ENCODE assay signal across 1 cellular context in the genomic region with DNA sequence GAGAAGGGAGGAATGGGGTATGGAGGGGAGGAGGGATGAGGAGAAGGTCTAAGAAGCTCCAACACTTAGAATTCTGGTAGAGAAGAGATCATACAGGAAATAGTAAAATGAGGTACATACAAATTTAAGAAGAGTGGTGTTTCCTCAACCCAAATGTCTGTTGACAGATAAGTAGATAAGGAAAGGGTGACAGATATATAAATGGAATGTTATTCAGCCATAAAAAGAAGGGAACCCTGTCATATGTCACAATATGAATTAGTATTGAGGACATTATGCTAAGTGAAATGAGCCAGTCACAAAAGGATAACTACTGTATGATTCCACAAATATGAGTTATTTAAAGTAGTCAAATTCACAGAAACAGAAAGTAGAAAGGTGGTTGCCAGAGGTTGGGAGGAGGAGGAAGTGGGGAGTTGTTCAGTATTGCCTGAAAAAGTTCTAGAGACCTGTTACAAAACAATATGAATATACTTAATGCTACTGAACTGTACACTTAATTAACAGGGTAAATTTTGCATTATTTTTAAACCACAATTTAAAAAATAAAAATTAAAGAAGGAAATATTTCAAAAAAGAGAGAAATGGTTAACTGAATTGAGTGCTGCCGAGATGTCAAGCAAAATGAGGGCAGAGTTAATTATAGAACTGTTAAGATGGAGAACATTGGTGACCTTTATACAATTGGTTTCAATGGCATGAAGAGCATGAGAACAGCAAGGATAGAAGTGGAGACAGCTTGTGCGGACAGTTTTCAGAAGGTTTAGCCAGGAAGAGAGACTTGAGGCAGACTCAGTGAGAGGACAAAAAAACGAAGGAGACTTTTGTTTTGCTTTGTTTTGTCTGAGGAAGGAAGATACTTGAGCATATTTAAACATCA.
TF ChIP-seq lines count a peak whose summit lies in the region.

No MANE protein-coding gene starts in this region.

TF ChIP-seq in HCT116, 20 proteins besides CTCF, POLR2A, EP300 and RAD21 (continued from another document):
- TF ChIP-seq, protein P1, sequence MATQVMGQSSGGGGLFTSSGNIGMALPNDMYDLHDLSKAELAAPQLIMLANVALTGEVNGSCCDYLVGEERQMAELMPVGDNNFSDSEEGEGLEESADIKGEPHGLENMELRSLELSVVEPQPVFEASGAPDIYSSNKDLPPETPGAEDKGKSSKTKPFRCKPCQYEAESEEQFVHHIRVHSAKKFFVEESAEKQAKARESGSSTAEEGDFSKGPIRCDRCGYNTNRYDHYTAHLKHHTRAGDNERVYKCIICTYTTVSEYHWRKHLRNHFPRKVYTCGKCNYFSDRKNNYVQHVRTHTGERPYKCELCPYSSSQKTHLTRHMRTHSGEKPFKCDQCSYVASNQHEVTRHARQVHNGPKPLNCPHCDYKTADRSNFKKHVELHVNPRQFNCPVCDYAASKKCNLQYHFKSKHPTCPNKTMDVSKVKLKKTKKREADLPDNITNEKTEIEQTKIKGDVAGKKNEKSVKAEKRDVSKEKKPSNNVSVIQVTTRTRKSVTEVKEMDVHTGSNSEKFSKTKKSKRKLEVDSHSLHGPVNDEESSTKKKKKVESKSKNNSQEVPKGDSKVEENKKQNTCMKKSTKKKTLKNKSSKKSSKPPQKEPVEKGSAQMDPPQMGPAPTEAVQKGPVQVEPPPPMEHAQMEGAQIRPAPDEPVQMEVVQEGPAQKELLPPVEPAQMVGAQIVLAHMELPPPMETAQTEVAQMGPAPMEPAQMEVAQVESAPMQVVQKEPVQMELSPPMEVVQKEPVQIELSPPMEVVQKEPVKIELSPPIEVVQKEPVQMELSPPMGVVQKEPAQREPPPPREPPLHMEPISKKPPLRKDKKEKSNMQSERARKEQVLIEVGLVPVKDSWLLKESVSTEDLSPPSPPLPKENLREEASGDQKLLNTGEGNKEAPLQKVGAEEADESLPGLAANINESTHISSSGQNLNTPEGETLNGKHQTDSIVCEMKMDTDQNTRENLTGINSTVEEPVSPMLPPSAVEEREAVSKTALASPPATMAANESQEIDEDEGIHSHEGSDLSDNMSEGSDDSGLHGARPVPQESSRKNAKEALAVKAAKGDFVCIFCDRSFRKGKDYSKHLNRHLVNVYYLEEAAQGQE (IDR thresholded peaks at IDR 0.05; ENCODE audit: low read depth) = no peak
- TF ChIP-seq POLR2AphosphoS5 (IDR thresholded peaks at IDR 0.05; ENCODE audit: low read depth, low read length) (no peak), SP1 (IDR thresholded peaks at IDR 0.05; ENCODE audit: low read depth) (no peak), CBX3 (IDR thresholded peaks at IDR 0.05; ENCODE audit: low read depth) (no peak), FOSL1 (IDR thresholded peaks at IDR 0.05; ENCODE audit: low read depth) (no peak), TCF7L2 (IDR thresholded peaks at IDR 0.05; ENCODE audit: borderline replicate concordance, extremely low read depth, insufficient read depth, insufficient read length) (no peak), ZFX (IDR thresholded peaks at IDR 0.05) (no peak), CEBPB (IDR thresholded peaks at IDR 0.05; ENCODE audit: low read depth) (no peak)
- TF ChIP-seq, protein P2, sequence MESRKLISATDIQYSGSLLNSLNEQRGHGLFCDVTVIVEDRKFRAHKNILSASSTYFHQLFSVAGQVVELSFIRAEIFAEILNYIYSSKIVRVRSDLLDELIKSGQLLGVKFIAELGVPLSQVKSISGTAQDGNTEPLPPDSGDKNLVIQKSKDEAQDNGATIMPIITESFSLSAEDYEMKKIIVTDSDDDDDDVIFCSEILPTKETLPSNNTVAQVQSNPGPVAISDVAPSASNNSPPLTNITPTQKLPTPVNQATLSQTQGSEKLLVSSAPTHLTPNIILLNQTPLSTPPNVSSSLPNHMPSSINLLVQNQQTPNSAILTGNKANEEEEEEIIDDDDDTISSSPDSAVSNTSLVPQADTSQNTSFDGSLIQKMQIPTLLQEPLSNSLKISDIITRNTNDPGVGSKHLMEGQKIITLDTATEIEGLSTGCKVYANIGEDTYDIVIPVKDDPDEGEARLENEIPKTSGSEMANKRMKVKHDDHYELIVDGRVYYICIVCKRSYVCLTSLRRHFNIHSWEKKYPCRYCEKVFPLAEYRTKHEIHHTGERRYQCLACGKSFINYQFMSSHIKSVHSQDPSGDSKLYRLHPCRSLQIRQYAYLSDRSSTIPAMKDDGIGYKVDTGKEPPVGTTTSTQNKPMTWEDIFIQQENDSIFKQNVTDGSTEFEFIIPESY (IDR thresholded peaks at IDR 0.05; ENCODE audit: extremely low read depth, insufficient replicate concordance, low read length) = no peak
TF ChIP-seq in HCT116: peak in this region for 0.
